In genomic region chr2:70596739-70597138, GRCh38 we compare ENCODE assay signal across 9 cellular contexts. TPM values are rescaled to one million over a fixed set of nuclear protein-coding genes. Genes with fewer than 3 reads are reported as not detected.
DNase-seq lines count a peak whose midpoint lies in the region; ATAC-seq, FAIRE-seq and TF ChIP-seq lines count a peak whose summit lies in the region.
"Had no signal": no experiment of that assay in that cellular context is flagged by ENCODE, and none has a peak within 500 bp of the region (broad histone marks: within the 10 kb centered on the region; RNA-seq: fewer than 3 reads in every experiment).

No MANE protein-coding gene starts in this region.

- CTCF ChIA-PET in HEK293T (lab: Yijun Ruan, JAX): no interaction called here

- no peak for FAIRE-seq in GM19239 (lab: Jason Lieb, UNC)

- POLR2A ChIA-PET in HEK293T (lab: Yijun Ruan, JAX): no interaction called here

- DNase-seq in EL (peak; percentile 34), HS-27A (ENCODE audit: low read depth) (peak; percentile 1), UCSD-AML1 (lab: John Stamatoyannopoulos, UW; ENCODE audit: unreplicated experiment) (peak; percentile 29), myocyte (ENCODE audit: low read depth) (peak; percentile 97), GM19239 (ENCODE audit: insufficient read length, low spot score) (no peak), HEK293T (ENCODE audit: extremely low spot score) (no peak)
- DNase-seq: activated naive CD4-positive, alpha-beta T cell; lower lobe of right lung had no signal

- ATAC-seq in GM21737 (IDR thresholded peaks at IDR 0.05; ENCODE audit: unreplicated experiment): no peak

TF ChIP-seq in HEK293T, 16 proteins besides CTCF, POLR2A, EP300 and RAD21:
- TF ChIP-seq HDGF (IDR thresholded peaks at IDR 0.05; ENCODE audit: borderline replicate concordance): no peak
- no peak for TF ChIP-seq TARDBP (IDR thresholded peaks at IDR 0.05)
- no peak for TF ChIP-seq LEF1 (IDR thresholded peaks at IDR 0.05; ENCODE audit: borderline replicate concordance)
- no peak for TF ChIP-seq NFRKB (IDR thresholded peaks at IDR 0.05)
- TF ChIP-seq PKNOX1 (IDR thresholded peaks at IDR 0.05): no peak
- no peak for TF ChIP-seq ELF4 (IDR thresholded peaks at IDR 0.05)
- no peak for TF ChIP-seq ARNT (IDR thresholded peaks at IDR 0.05)
- TF ChIP-seq FOXA1 (IDR thresholded peaks at IDR 0.05): no peak
- TF ChIP-seq SP1 (IDR thresholded peaks at IDR 0.05): no peak
- no peak for TF ChIP-seq ZNF384 (IDR thresholded peaks at IDR 0.05)
- no peak for TF ChIP-seq FOXM1 (IDR thresholded peaks at IDR 0.05; ENCODE audit: borderline replicate concordance)
- TF ChIP-seq FOXK2 (IDR thresholded peaks at IDR 0.05): no peak
- TF ChIP-seq CTBP1 (IDR thresholded peaks at IDR 0.05; ENCODE audit: borderline replicate concordance): no peak
- TF ChIP-seq BHLHE40 (IDR thresholded peaks at IDR 0.05; ENCODE audit: borderline replicate concordance): no peak
- no peak for TF ChIP-seq L3MBTL2 (conservative IDR thresholded peaks at IDR 0.05)
- no peak for TF ChIP-seq SUZ12 (IDR thresholded peaks at IDR 0.05)

RNA-seq across cellular contexts. Expression of gene TGFA, which starts 43.1 kb away (rescaled TPM):
- 0.19 and 0.21 TPM in 2 replicates for total RNA-seq in myocyte
- 0.05 TPM for polyA plus RNA-seq in myocyte (2012)

Comparison
In these comparisons a context has a peak if more than half of its experiments do, and no peak if none do; other contexts are left out.
1. DNase-seq: peak in EL (single experiment), HS-27A (single experiment), UCSD-AML1 (single experiment) and myocyte (single experiment); none in GM19239 (single experiment) and HEK293T (single experiment).